Comparison of ENCODE assay signal across 20 cellular contexts in genomic region chr2:135965756-135966155, GRCh38. TPM values are rescaled to one million over a fixed set of nuclear protein-coding genes. Genes with fewer than 3 reads are reported as not detected.
DNase-seq lines count a peak whose midpoint lies in the region; ATAC-seq, FAIRE-seq and TF ChIP-seq lines count a peak whose summit lies in the region.
"Had no signal": no experiment of that assay in that cellular context is flagged by ENCODE, and none has a peak within 500 bp of the region (broad histone marks: within the 10 kb centered on the region; RNA-seq: fewer than 3 reads in every experiment).

No MANE protein-coding gene starts in this region.

- no peak for ATAC-seq in CD4-positive, alpha-beta T cell (ENCODE audit: poor library complexity)
- no peak for ATAC-seq in GM21447 (IDR thresholded peaks at IDR 0.05; ENCODE audit: unreplicated experiment)
- no peak for ATAC-seq in stimulated activated naive CD8-positive, alpha-beta T cell treated with anti-CD3 and anti-CD28 coated beads, Interleukin-15, amount 100 ng/mL, for 72 hours
- ATAC-seq: Panc1 had no signal

- H3K27ac ChIP-seq in CD4-positive, alpha-beta T cell (ENCODE audit: low read depth, low read length): no peak overlapping the region
- peak overlapping the region in 3 of 4 donors; percentile 7 to 23 (median 17) for H3K27ac ChIP-seq in esophagus muscularis mucosa (replicated peaks in 1 of 4)

- no peak for TF ChIP-seq EP300 in esophagus muscularis mucosa (IDR thresholded peaks at IDR 0.05)

- no peak overlapping the region for H3K4me3 Mint-ChIP-seq in CD4-positive, alpha-beta T cell
- H3K4me3 Mint-ChIP-seq in stimulated activated naive CD8-positive, alpha-beta T cell treated with anti-CD3 and anti-CD28 coated beads, Interleukin-15, amount 100 ng/mL, for 72 hours: no peak overlapping the region
- H3K4me3 Mint-ChIP-seq: CD14-positive monocyte had no signal

- TF ChIP-seq POLR2A in esophagus muscularis mucosa (IDR thresholded peaks at IDR 0.05; ENCODE audit: low read depth) (no peak), GM12891 (IDR thresholded peaks at IDR 0.05; ENCODE audit: low read depth, low read length) (no peak)

- intact Hi-C loops in CD4-positive, alpha-beta T cell (cut with DNase I, micrococcal nuclease): loop anchor here in 1 of 2 experiments (2.0 to 5.0 kb wide), 2 partner anchors 15 to 33 kb away; no protein-coding TSS in a partner anchor
- intact Hi-C loops in esophagus muscularis mucosa (cut with DNase I): no loop called here

- H3K27me3 Mint-ChIP-seq in CD4-positive, alpha-beta T cell: no peaks in the 10 kb centered on the region
- no peaks in the 10 kb centered on the region for H3K27me3 Mint-ChIP-seq in stimulated activated naive CD8-positive, alpha-beta T cell treated with anti-CD3 and anti-CD28 coated beads, Interleukin-15, amount 100 ng/mL, for 72 hours

- H3K4me1 ChIP-seq in esophagus muscularis mucosa: peaks cover 6 to 50% (median 41%) of the 10 kb centered on the region in 4 donors

- POLR2A ChIA-PET in CD4-positive, alpha-beta T cell (lab: Charles Lee): interaction anchor here (0.8 kb wide), 1 partner anchor 10 kb away, joined by 3 read pairs; no protein-coding TSS in a partner anchor

- no peaks in the 10 kb centered on the region for H3K9me3 Mint-ChIP-seq in CD4-positive, alpha-beta T cell
- no peaks in the 10 kb centered on the region for H3K9me3 Mint-ChIP-seq in stimulated activated naive CD8-positive, alpha-beta T cell treated with anti-CD3 and anti-CD28 coated beads, Interleukin-15, amount 100 ng/mL, for 72 hours
- H3K9me3 Mint-ChIP-seq: CD14-positive monocyte had no signal

- peaks cover 0 to 2% (median 0%) of the 10 kb centered on the region in 4 donors for H3K36me3 ChIP-seq in esophagus muscularis mucosa

- no peak for DNase-seq in CD4-positive, alpha-beta T cell
- peak; percentile 98 for DNase-seq in DMS79 (lab: John Stamatoyannopoulos, UW)
- DNase-seq in NCI-H2029 treated with DMSO at 0.1 percent for 48 hours (lab: John Stamatoyannopoulos, UW): peak; percentile 50
- no peak for DNase-seq in esophagus muscularis mucosa (ENCODE audit: extremely low spot score)
- no peak for DNase-seq in GM12891 (ENCODE audit: insufficient read length, low spot score)
- no peak for DNase-seq in stimulated activated naive CD8-positive, alpha-beta T cell treated with anti-CD3 and anti-CD28 coated beads, Interleukin-15, amount 100 ng/mL, for 72 hours
- DNase-seq: ACHN, AML-193, GF-D8, MG63, NCI-H1105, NCI-H1694, NCI-H2171, Right ventricle myocardium superior, SK-N-SH, T-helper 1 cell had no signal

- WGBS in esophagus muscularis mucosa: 82% methylated on average over 1 of the region's 1 CpG

- CTCF ChIA-PET in CD4-positive, alpha-beta T cell (lab: Charles Lee): interaction anchor here (0.7 to 1.4 kb wide), 5 partner anchors 10 to 419 kb away, joined by 3 read pairs; no protein-coding TSS in a partner anchor

- H3K9me3 ChIP-seq in CD4-positive, alpha-beta T cell (ENCODE audit: control insufficient read depth, low read length): no peaks in the 10 kb centered on the region
- no peaks in the 10 kb centered on the region for H3K9me3 ChIP-seq in esophagus muscularis mucosa
- H3K9me3 ChIP-seq: MG63, SK-N-SH had no signal

- no peaks in the 10 kb centered on the region for H3K27me3 ChIP-seq in CD4-positive, alpha-beta T cell (ENCODE audit: control insufficient read depth, insufficient read depth, low read length)
- H3K27me3 ChIP-seq in esophagus muscularis mucosa: no peaks in the 10 kb centered on the region
- H3K27me3 ChIP-seq: MG63 had no signal

- peak overlapping the region; percentile 38 for H3K27ac Mint-ChIP-seq in CD4-positive, alpha-beta T cell
- H3K27ac Mint-ChIP-seq in stimulated activated naive CD8-positive, alpha-beta T cell treated with anti-CD3 and anti-CD28 coated beads, Interleukin-15, amount 100 ng/mL, for 72 hours: no peak overlapping the region

- H3K4me1 Mint-ChIP-seq in CD4-positive, alpha-beta T cell (ENCODE audit: low read depth): peaks cover 65% of the 10 kb centered on the region
- H3K4me1 Mint-ChIP-seq in stimulated activated naive CD8-positive, alpha-beta T cell treated with anti-CD3 and anti-CD28 coated beads, Interleukin-15, amount 100 ng/mL, for 72 hours: peaks cover 60% of the 10 kb centered on the region

- peaks cover 54% of the 10 kb centered on the region for H3K36me3 Mint-ChIP-seq in CD4-positive, alpha-beta T cell (ENCODE audit: low read depth)

- no peak overlapping the region for H3K4me3 ChIP-seq in esophagus muscularis mucosa
- H3K4me3 ChIP-seq: MG63 had no signal

- TF ChIP-seq CTCF in CD4-positive, alpha-beta T cell (IDR thresholded peaks at IDR 0.05): no peak
- no peak for TF ChIP-seq CTCF in esophagus muscularis mucosa (IDR thresholded peaks at IDR 0.05)

- FAIRE-seq in GM12891 (lab: Jason Lieb, UNC): no peak
- FAIRE-seq: GM12892 had no signal

TF ChIP-seq in GM12891, 5 proteins besides CTCF, POLR2A, EP300 and RAD21:
- no peak for TF ChIP-seq POLR2AphosphoS5 (IDR thresholded peaks at IDR 0.05; ENCODE audit: low read depth, low read length)
TF ChIP-seq in GM12891: peak in this region for 0.

RNA-seq across cellular contexts. Expression of gene DARS1, which starts 19.7 kb away (rescaled TPM):
- total RNA-seq in CD4-positive, alpha-beta T cell: 10 to 100 TPM; 38.2 to 41.7 TPM
- 100 to 1,000 TPM in 3 of 4 donors, 10 to 100 TPM in 1; 98.8 to 129 (median 121) TPM for total RNA-seq in esophagus muscularis mucosa
- polyA plus RNA-seq in GM12891 (2012; ENCODE audit: low read depth, missing spikeins): 99.1 TPM

Comparison
In these comparisons a context has a peak if more than half of its experiments do, and no peak if none do; other contexts are left out.
1. DNase-seq: peak in DMS79 (single experiment) and NCI-H2029 treated with DMSO at 0.1 percent for 48 hours (single experiment); none in CD4-positive, alpha-beta T cell (0 of 10), esophagus muscularis mucosa (single experiment), GM12891 (single experiment) and stimulated activated naive CD8-positive, alpha-beta T cell treated with anti-CD3 and anti-CD28 coated beads, Interleukin-15, amount 100 ng/mL, for 72 hours (0 of 2).